In genomic region chr6:44466955-44467354, GRCh38 we compare ENCODE assay signal across 31 cellular contexts.
"Had no signal": no experiment of that assay in that cellular context is flagged by ENCODE, and none has a peak within 500 bp of the region (broad histone marks: within the 10 kb centered on the region; RNA-seq: fewer than 3 reads in every experiment).

No MANE protein-coding gene starts in this region.

- H3K4me3 ChIP-seq: neural progenitor cell, ovary, psoas muscle, skin epidermis, smooth muscle cell, spleen, suprapubic skin, testis, tibial artery, transverse colon, upper lobe of right lung, uterus had no signal

- ATAC-seq: natural killer cell; psoas muscle; right cardiac atrium; sciatic nerve; stimulated activated memory B cell treated with anti-CD40 and anti-IgM and Interleukin-4, amounts not matched to agents 10 μg/mL and 1 μg/mL and 100 μg/mL, for 72 hours; stimulated activated naive CD8-positive, alpha-beta T cell treated with anti-CD3 and anti-CD28 coated beads, Interleukin-15, amount 100 ng/mL, for 72 hours; stimulated activated naive CD8-positive, alpha-beta T cell treated with anti-CD3 and anti-CD28 coated beads, Interleukin-15, Interleukin-2, amounts not matched to agents 100 U/mL and 50 U/mL, for 24 hours; upper lobe of right lung had no signal

- H3K9me3 Mint-ChIP-seq: natural killer cell; nephron; neural progenitor cell; stimulated activated memory B cell treated with anti-CD40 and anti-IgM and Interleukin-4, amounts not matched to agents 10 μg/mL and 1 μg/mL and 100 μg/mL, for 72 hours; stimulated activated naive CD8-positive, alpha-beta T cell treated with anti-CD3 and anti-CD28 coated beads, Interleukin-15, amount 100 ng/mL, for 72 hours; type B pancreatic cell had no signal

- H2AFZ ChIP-seq: neural progenitor cell, parathyroid adenoma had no signal

- H3K36me3 ChIP-seq: neural progenitor cell, ovary, spleen, suprapubic skin, tibial artery, transverse colon, upper lobe of right lung, uterus had no signal

- H3K4me1 ChIP-seq: suprapubic skin, tibial artery, transverse colon, upper lobe of right lung, uterus had no signal

- H3K4me2 ChIP-seq: neural progenitor cell, smooth muscle cell had no signal

- DNase-seq: natural killer cell; occipital lobe; ovary; posterior cingulate gyrus; psoas muscle; right cardiac atrium; spleen; stimulated activated CD4-positive, alpha-beta T cell treated with anti-CD3 and anti-CD28 coated beads, Interleukin-12 subunit alpha, Interleukin-12 subunit beta, amount 100 ng/mL, for 4 hours; stimulated activated CD4-positive, alpha-beta T cell treated with anti-CD3 and anti-CD28 coated beads, Interleukin-1b, Interleukin-23, amount 100 ng/mL, for 48 hours; stimulated activated CD4-positive, alpha-beta T cell treated with anti-CD3 and anti-CD28 coated beads, Interleukin-4, amount 100 ng/mL, for 1 hour; stimulated activated CD4-positive, alpha-beta T cell treated with anti-CD3 and anti-CD28 coated beads, Interleukin-4, amount 100 ng/mL, for 4 hours; stimulated activated CD8-positive, alpha-beta memory T cell treated with anti-CD3 and anti-CD28 coated beads, Interleukin-4, amount 100 ng/mL, for 48 hours; stimulated activated naive CD4-positive, alpha-beta T cell; stimulated activated naive CD8-positive, alpha-beta T cell treated with anti-CD3 and anti-CD28 coated beads, Interleukin-15, amount 100 ng/mL, for 72 hours; stimulated activated naive CD8-positive, alpha-beta T cell treated with anti-CD3 and anti-CD28 coated beads, Interleukin-15, Interleukin-2, amounts not matched to agents 100 U/mL and 50 U/mL, for 24 hours; substantia nigra; testis; tibial artery; transverse colon; upper lobe of right lung; uterus had no signal

- H3K9ac ChIP-seq: neural progenitor cell, parathyroid adenoma had no signal

- H3K79me2 ChIP-seq: parathyroid adenoma had no signal

- H3K36me3 Mint-ChIP-seq: natural killer cell; neural progenitor cell; stimulated activated memory B cell treated with anti-CD40 and anti-IgM and Interleukin-4, amounts not matched to agents 10 μg/mL and 1 μg/mL and 100 μg/mL, for 72 hours; type B pancreatic cell had no signal

- H3K9me3 ChIP-seq: ovary, psoas muscle, spleen, suprapubic skin, testis, tibial artery, transverse colon, upper lobe of right lung, uterus had no signal

- H3K27ac Mint-ChIP-seq: natural killer cell; nephron; neural progenitor cell; progenitor cell of endocrine pancreas; stimulated activated memory B cell treated with anti-CD40 and anti-IgM and Interleukin-4, amounts not matched to agents 10 μg/mL and 1 μg/mL and 100 μg/mL, for 72 hours; type B pancreatic cell had no signal

- H3K27me3 ChIP-seq: neural progenitor cell, ovary, suprapubic skin, testis, transverse colon, upper lobe of right lung, uterus had no signal

- H3K4me3 Mint-ChIP-seq: natural killer cell; nephron; neural progenitor cell; stimulated activated memory B cell treated with anti-CD40 and anti-IgM and Interleukin-4, amounts not matched to agents 10 μg/mL and 1 μg/mL and 100 μg/mL, for 72 hours; stimulated activated naive CD8-positive, alpha-beta T cell treated with anti-CD3 and anti-CD28 coated beads, Interleukin-15, amount 100 ng/mL, for 72 hours; type B pancreatic cell had no signal

- H3K27ac ChIP-seq: neural progenitor cell, ovary, psoas muscle, skin epidermis, spleen, suprapubic skin, testis, tibial artery, transverse colon, upper lobe of right lung, uterus had no signal

- H3K4me1 Mint-ChIP-seq: stimulated activated memory B cell treated with anti-CD40 and anti-IgM and Interleukin-4, amounts not matched to agents 10 μg/mL and 1 μg/mL and 100 μg/mL, for 72 hours; stimulated activated naive CD8-positive, alpha-beta T cell treated with anti-CD3 and anti-CD28 coated beads, Interleukin-15, amount 100 ng/mL, for 72 hours had no signal
